In the genomic region with DNA sequence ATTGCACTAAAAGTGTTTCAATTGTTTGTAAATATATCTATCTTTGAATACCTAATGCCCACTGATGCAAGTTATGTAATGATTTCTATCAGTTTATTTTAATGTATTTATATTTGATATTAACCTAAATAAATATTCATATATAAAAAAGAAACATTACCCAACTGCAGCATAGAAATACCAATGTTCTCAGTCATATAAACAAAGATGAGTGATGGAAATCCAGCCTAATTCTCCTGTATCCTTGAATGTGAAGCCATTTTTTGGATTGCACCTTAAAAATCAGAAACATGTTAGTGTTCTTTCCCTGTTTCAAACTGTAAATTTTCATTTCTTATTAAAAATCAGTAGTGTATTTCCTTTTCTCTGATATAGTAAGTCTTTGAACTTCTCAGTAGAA, we compare ENCODE assay signal across 9 cellular contexts.
"Had no signal": no experiment of that assay in that cellular context is flagged by ENCODE, and none has a peak within 500 bp of the region (broad histone marks: within the 10 kb centered on the region; RNA-seq: fewer than 3 reads in every experiment).

No MANE protein-coding gene starts in this region.

- H3K4me3 ChIP-seq: GM23338, K562 had no signal

- FAIRE-seq: H1, H54, HepG2, K562 had no signal

- ATAC-seq: GM23338, HCT116, HepG2, K562 had no signal

- DNase-seq: H9, HFFc6, KG1 had no signal
